Comparison of ENCODE assay signal across 1 cellular context in genomic region chr10:83012866-83013265, GRCh38.
TF ChIP-seq lines count a peak whose summit lies in the region.

No MANE protein-coding gene starts in this region.

TF ChIP-seq in H1, 55 proteins besides CTCF, POLR2A, EP300 and RAD21:
- TF ChIP-seq RBBP5 (IDR thresholded peaks at IDR 0.05; ENCODE audit: borderline replicate concordance, low read depth, low read length) (no peak), FOSL1 (IDR thresholded peaks at IDR 0.05; ENCODE audit: insufficient read depth, low read depth, low read length) (no peak), TEAD4 (IDR thresholded peaks at IDR 0.05; ENCODE audit: low read depth, low read length) (no peak), CHD2 (IDR thresholded peaks at IDR 0.05; ENCODE audit: low read length) (no peak), KDM1A (IDR thresholded peaks at IDR 0.05; ENCODE audit: borderline replicate concordance, low read length) (no peak)
TF ChIP-seq in H1: peak in this region for 0.
